Comparison of ENCODE assay signal across 9 cellular contexts in the genomic region with DNA sequence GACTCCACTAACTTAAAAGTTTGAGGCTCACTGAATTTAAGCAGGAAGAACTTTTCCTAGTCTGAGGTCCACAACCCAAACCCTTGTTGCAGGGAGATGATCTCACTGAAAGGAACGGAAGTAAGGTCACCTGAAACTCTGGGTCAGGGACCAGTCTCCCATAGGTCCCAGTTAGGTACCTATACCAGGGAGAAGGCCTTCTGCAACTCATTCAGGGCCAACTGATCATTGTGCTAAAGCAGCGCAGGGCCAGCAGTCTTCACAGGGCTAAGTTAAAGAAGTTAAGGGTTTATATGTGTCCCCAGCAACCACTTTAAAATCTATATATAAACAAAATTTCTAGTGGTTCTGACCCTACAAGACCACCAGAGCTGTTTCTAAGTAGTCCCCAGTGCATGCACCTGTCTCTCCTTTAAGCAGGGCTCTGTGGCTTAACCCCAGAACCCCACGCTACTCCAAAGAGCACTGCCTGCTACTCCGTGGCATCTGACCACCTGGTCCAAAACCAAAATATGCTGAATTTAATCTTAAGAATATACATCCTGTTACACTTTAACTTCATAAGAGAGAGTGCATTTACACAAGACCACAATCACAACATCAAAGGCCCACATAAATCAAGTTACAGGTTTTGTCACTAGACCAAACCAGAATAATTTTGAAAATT. TPM values are rescaled to one million over a fixed set of nuclear protein-coding genes. Genes with fewer than 3 reads are reported as not detected.
DNase-seq lines count a peak whose midpoint lies in the region; ATAC-seq and TF ChIP-seq lines count a peak whose summit lies in the region.
"Had no signal": no experiment of that assay in that cellular context is flagged by ENCODE, and none has a peak within 500 bp of the region (broad histone marks: within the 10 kb centered on the region; RNA-seq: fewer than 3 reads in every experiment).

No MANE protein-coding gene starts in this region.

- no peaks in the 10 kb centered on the region for H3K9me3 ChIP-seq in stomach

- CTCF ChIA-PET in activated CD4-positive, alpha-beta T cell treated with anti-CD3 and anti-CD28 coated beads for 36 hours (lab: Charles Lee): interaction anchor here (1.2 to 2.0 kb wide), 2 partner anchors 12 to 13 kb away, joined by 3 to 10 read pairs; no protein-coding TSS in a partner anchor

- no peaks in the 10 kb centered on the region for H3K27me3 ChIP-seq in stomach

- H3K4me3 Mint-ChIP-seq in activated CD4-positive, alpha-beta T cell treated with anti-CD3 and anti-CD28 coated beads for 36 hours: peak overlapping the region; percentile 97
- peak overlapping the region; percentile 95 for H3K4me3 Mint-ChIP-seq in glutamatergic neuron (ENCODE audit: unreplicated experiment)

- no peak for DNase-seq in activated CD4-positive, alpha-beta T cell treated with anti-CD3 and anti-CD28 coated beads for 36 hours
- no peak for DNase-seq in activated CD4-positive, alpha-beta T cell treated with anti-CD3 and anti-CD28 coated beads, Interleukin-2, amount 50 U/mL, for 48 hours
- DNase-seq in glutamatergic neuron (no peak), stomach (no peak), SKM-1 treated with dmso at 0.1 percent for 144 hours (lab: John Stamatoyannopoulos, UW; ENCODE audit: unreplicated experiment) (no peak)
- DNase-seq: activated CD4-positive, CD25-positive, alpha-beta regulatory T cell treated with anti-CD3 and anti-CD28 coated beads, Interleukin-2, amount 50 U/mL, for 72 hours had no signal

- TF ChIP-seq EP300 in stomach (IDR thresholded peaks at IDR 0.05): no peak

- peaks cover 65% of the 10 kb centered on the region for H3K36me3 Mint-ChIP-seq in activated CD4-positive, alpha-beta T cell treated with anti-CD3 and anti-CD28 coated beads for 36 hours (ENCODE audit: low read depth)
- no peaks in the 10 kb centered on the region for H3K36me3 Mint-ChIP-seq in glutamatergic neuron (ENCODE audit: unreplicated experiment)

- no peak for TF ChIP-seq POLR2A in stomach (IDR thresholded peaks at IDR 0.05)

- WGBS in stomach, 5 donors: 29 to 42% (median 39%) methylated on average over 4 of the region's 4 CpGs

- H3K36me3 ChIP-seq in stomach: peaks cover 9 to 27% (median 26%) of the 10 kb centered on the region in 4 donors

- TF ChIP-seq CTCF in VCaP (conservative IDR thresholded peaks at IDR 0.05): no peak
- TF ChIP-seq CTCF in glutamatergic neuron (IDR thresholded peaks at IDR 0.05; ENCODE audit: partially characterized antibody, unreplicated experiment): no peak
- TF ChIP-seq CTCF in stomach (IDR thresholded peaks at IDR 0.05): no peak

- H3K4me1 Mint-ChIP-seq in activated CD4-positive, alpha-beta T cell treated with anti-CD3 and anti-CD28 coated beads for 36 hours: peaks cover 51% of the 10 kb centered on the region
- peaks cover 32% of the 10 kb centered on the region for H3K4me1 Mint-ChIP-seq in glutamatergic neuron (ENCODE audit: low read depth, unreplicated experiment)

- peak overlapping the region in 2 of 4 donors; percentile 84 to 94 for H3K4me3 ChIP-seq in stomach

- no peaks in the 10 kb centered on the region for H3K27me3 Mint-ChIP-seq in activated CD4-positive, alpha-beta T cell treated with anti-CD3 and anti-CD28 coated beads for 36 hours
- H3K27me3 Mint-ChIP-seq in glutamatergic neuron (ENCODE audit: unreplicated experiment): peaks cover 3% of the 10 kb centered on the region

- intact Hi-C loops in activated CD4-positive, alpha-beta T cell treated with anti-CD3 and anti-CD28 coated beads for 36 hours (cut with DNase I, micrococcal nuclease): loop anchor here in 1 of 2 experiments (10.0 kb wide), 1 partner anchor 667 kb away; a partner anchor contains a TSS
- intact Hi-C loops in stomach (cut with DNase I; ENCODE audit: low total_unique reads): no loop called here

- H3K9me3 Mint-ChIP-seq in activated CD4-positive, alpha-beta T cell treated with anti-CD3 and anti-CD28 coated beads for 36 hours (ENCODE audit: low read depth): no peaks in the 10 kb centered on the region
- peaks cover 2% of the 10 kb centered on the region for H3K9me3 Mint-ChIP-seq in glutamatergic neuron (ENCODE audit: unreplicated experiment)

- H3K27ac ChIP-seq in VCaP (0 out of 2 replicates have a peak overlapping the region, but pooled peaks have one; percentile 12), stomach (peak overlapping the region; percentile 18 to 98 (median 47))

- ATAC-seq in activated CD4-positive, alpha-beta T cell treated with anti-CD3 and anti-CD28 coated beads for 36 hours: no peak
- ATAC-seq in GM18517 (IDR thresholded peaks at IDR 0.05; ENCODE audit: unreplicated experiment): no peak
- ATAC-seq in HG02970 (IDR thresholded peaks at IDR 0.05; ENCODE audit: low FRiP score, unreplicated experiment): no peak

- H3K27ac Mint-ChIP-seq in activated CD4-positive, alpha-beta T cell treated with anti-CD3 and anti-CD28 coated beads for 36 hours: peak overlapping the region; percentile 100
- H3K27ac Mint-ChIP-seq in glutamatergic neuron (ENCODE audit: unreplicated experiment): no peak overlapping the region

- peaks cover 34 to 80% (median 58%) of the 10 kb centered on the region in 4 donors for H3K4me1 ChIP-seq in stomach

- POLR2A ChIA-PET in activated CD4-positive, alpha-beta T cell treated with anti-CD3 and anti-CD28 coated beads for 36 hours (lab: Charles Lee): interaction anchor here (2.8 kb wide), 2 partner anchors 12 to 17 kb away, joined by 14 to 20 read pairs; a partner anchor contains a TSS

RNA-seq across cellular contexts. Expression of a gene that starts 2.8 kb away (rescaled TPM):
- total RNA-seq in activated CD4-positive, alpha-beta T cell treated with anti-CD3 and anti-CD28 coated beads for 36 hours: 100 to 1,000 TPM; 213 to 225 TPM
- total RNA-seq in glutamatergic neuron (ENCODE audit: unreplicated experiment) (158 TPM), stomach (100 to 1,000 TPM in 4 of 5 donors, 10 to 100 TPM in 1; 60.7 to 285 (median 136) TPM)
- 10 to 100 TPM; 41.7 to 54.9 (median 43.3) TPM for polyA plus RNA-seq in stomach

RNA-seq across cellular contexts. Expression of a gene that starts 17.7 kb away (rescaled TPM):
- total RNA-seq in activated CD4-positive, alpha-beta T cell treated with anti-CD3 and anti-CD28 coated beads for 36 hours: 100 to 1,000 TPM; 133 to 142 TPM
- 106 TPM for total RNA-seq in glutamatergic neuron (ENCODE audit: unreplicated experiment)
- 100 to 1,000 TPM in 1 of 5 donors, 10 to 100 TPM in 4; 38.5 to 181 (median 66.6) TPM for total RNA-seq in stomach
- polyA plus RNA-seq in stomach: 100 to 1,000 TPM in 2 of 3 donors, 10 to 100 TPM in 1; 59.3 to 172 (median 103) TPM
